Comparison of ENCODE assay signal across 19 cellular contexts in the genomic region with DNA sequence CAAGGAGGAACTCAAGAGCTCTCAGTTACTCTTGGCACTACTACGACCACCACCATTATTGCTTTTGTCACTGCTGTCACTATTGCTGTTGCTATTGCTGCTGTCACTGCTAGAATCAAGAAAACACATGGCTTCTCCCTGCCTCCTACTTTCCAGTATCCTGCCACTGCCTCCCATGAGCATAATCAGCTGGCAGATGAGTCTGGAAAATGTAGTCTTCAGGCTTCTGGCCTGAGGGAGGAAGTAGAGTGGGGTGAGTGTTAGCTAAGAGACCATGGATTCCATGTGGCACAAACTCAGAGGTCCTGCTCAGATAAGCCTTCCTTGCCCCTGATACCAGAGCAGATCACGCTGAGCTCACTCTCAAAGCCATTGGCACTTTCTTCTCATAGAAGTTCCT.
DNase-seq lines count a peak whose midpoint lies in the region; ATAC-seq, FAIRE-seq and TF ChIP-seq lines count a peak whose summit lies in the region.
"Had no signal": no experiment of that assay in that cellular context is flagged by ENCODE, and none has a peak within 500 bp of the region (broad histone marks: within the 10 kb centered on the region; RNA-seq: fewer than 3 reads in every experiment).

No MANE protein-coding gene starts in this region.

- POLR2A ChIA-PET in K562 (lab: Yijun Ruan, JAX): interaction anchor here (0.6 to 2.2 kb wide), 4 partner anchors 11 to 46 kb away, joined by 3 to 7 read pairs (median 3); no protein-coding TSS in a partner anchor

- no peaks in the 10 kb centered on the region for H3K36me3 ChIP-seq in K562 (ENCODE audit: control insufficient read depth, insufficient read depth, low read length)
- no peaks in the 10 kb centered on the region for H3K36me3 ChIP-seq in osteoblast (ENCODE audit: insufficient read depth, low read length)
- H3K36me3 ChIP-seq: BLaER1, SJCRH30 had no signal

- no peak for FAIRE-seq in K562 (lab: Jason Lieb, UNC)
- FAIRE-seq: GM18507 had no signal

- DNase-seq in MV-4-11 (lab: John Stamatoyannopoulos, UW): peak; percentile 24
- DNase-seq in K562 (ENCODE audit: extremely low read depth in 1 of 4, low spot score in 3 of 4): no peak
- DNase-seq in osteoblast (ENCODE audit: insufficient read length, low spot score, missing footprints): no peak
- DNase-seq in T-helper 2 cell: no peak
- no peak for DNase-seq in EL
- no peak for DNase-seq in stimulated activated CD4-positive, alpha-beta T cell treated with anti-CD3 and anti-CD28 coated beads, Interleukin-4, amount 100 ng/mL, for 4 hours
- no peak for DNase-seq in NCI-H2227 (lab: John Stamatoyannopoulos, UW; ENCODE audit: unreplicated experiment)
- DNase-seq: ACHN, DMS 273 treated with DMSO at 0.1 percent for 48 hours, GOT3, Karpas-422, NCI-H345, NCI-H526 treated with DMSO at 0.1 percent for 48 hours, SJCRH30, T-helper 1 cell had no signal

- peak overlapping the region; percentile 7; the same call in 1 of the 2 replicates for H3K27ac ChIP-seq in C4-2B
- H3K27ac ChIP-seq in K562 (ENCODE audit: extremely low read depth, low read depth, low read length): no peak overlapping the region
- peak overlapping the region; percentile 83 for H3K27ac ChIP-seq in osteoblast (ENCODE audit: low read depth, low read length)
- H3K27ac ChIP-seq: BLaER1, RWPE1, SJCRH30 had no signal

- ATAC-seq in K562: no peak

- in situ Hi-C loops in K562 (cut with MboI): no loop called here

- TF ChIP-seq EP300 in K562 (IDR thresholded peaks at IDR 0.05; ENCODE audit: low read length): no peak

- no peak overlapping the region for H3K9ac ChIP-seq in K562 (ENCODE audit: insufficient read depth in 1 of 2, low read depth in 2 of 2, low read length in 2 of 2)
- H3K9ac ChIP-seq: BLaER1 had no signal

- TF ChIP-seq RAD21 in K562 (CRISPR knock-in tag; conservative IDR thresholded peaks at IDR 0.05 in 1 of 2, IDR thresholded peaks at IDR 0.05 in 1 of 2): no peak

- H2AFZ ChIP-seq in K562 (ENCODE audit: low read depth, low read length) (no peak overlapping the region), osteoblast (ENCODE audit: low read length) (peak overlapping the region; percentile 45)

- CTCF ChIA-PET in K562 (lab: Yijun Ruan, JAX; ENCODE audit: low intra/inter-chr PET ratio): no interaction called here

- no TSS peak for BruUV-seq in K562 (replicated peaks; lab: Mats Ljungman, UMichigan)

- TF ChIP-seq POLR2A in K562 (conservative IDR thresholded peaks at IDR 0.05): no peak

- H3K27me3 ChIP-seq in K562 (ENCODE audit: control insufficient read depth in 2 of 2, insufficient read depth in 2 of 2, low read length in 2 of 2) (peaks cover 0 to 7% of the 10 kb centered on the region in 2 experiments; a peak in 2 of 5 replicates), osteoblast (ENCODE audit: insufficient read depth, low read length) (no peaks in the 10 kb centered on the region)
- H3K27me3 ChIP-seq: BLaER1, SJCRH30 had no signal

- no peak overlapping the region for H3K4me3 ChIP-seq in K562
- H3K4me3 ChIP-seq in osteoblast (ENCODE audit: insufficient read depth, low read length): no peak overlapping the region
- H3K4me3 ChIP-seq: BLaER1, SJCRH30 had no signal

- TF ChIP-seq CTCF in C4-2B (conservative IDR thresholded peaks at IDR 0.05) (no peak), K562 (IDR thresholded peaks at IDR 0.05 in 2 of 3, conservative IDR thresholded peaks at IDR 0.05 in 1 of 3; ENCODE audit: insufficient read depth in 2 of 3, low read depth in 1 of 3, low read length in 3 of 3) (no peak), osteoblast (IDR thresholded peaks at IDR 0.05; ENCODE audit: extremely low read depth, low read depth, low read length) (no peak)

- H3K9me1 ChIP-seq in K562 (ENCODE audit: control insufficient read depth, insufficient read depth, low read length): no peaks in the 10 kb centered on the region

- WGBS in K562 (ENCODE audit: insufficient coverage, low coverage, missing lambda C conversion rate): 15% methylated on average over 2 of the region's 2 CpGs

- H3K4me2 ChIP-seq in K562 (ENCODE audit: insufficient read depth, low read length) (no peak overlapping the region), osteoblast (ENCODE audit: insufficient read depth, low read length) (no peak overlapping the region)
- H3K4me2 ChIP-seq: BLaER1 had no signal

- no peaks in the 10 kb centered on the region for H3K9me3 ChIP-seq in K562 (replicated peaks; ENCODE audit: control insufficient read depth, insufficient read depth, low read depth, low read length)
- no peaks in the 10 kb centered on the region for H3K9me3 ChIP-seq in osteoblast (ENCODE audit: low read depth, low read length)
- H3K9me3 ChIP-seq: BLaER1, SJCRH30 had no signal

- H3K4me1 ChIP-seq in K562 (replicated peaks in 1 of 2; ENCODE audit: control insufficient read depth in 2 of 2, insufficient read depth in 2 of 2, low read length in 2 of 2): peaks cover 0 to 34% of the 10 kb centered on the region in 2 experiments; a peak in 3 of 5 replicates
- H3K4me1 ChIP-seq in osteoblast (ENCODE audit: insufficient read depth, low read length): peaks cover 49% of the 10 kb centered on the region

- intact Hi-C loops in K562 (cut with micrococcal nuclease): no loop called here

- H4K20me1 ChIP-seq in K562 (replicated peaks; ENCODE audit: control insufficient read depth, insufficient read depth, low read length) (no peaks in the 10 kb centered on the region), osteoblast (ENCODE audit: insufficient read depth, low read length) (no peaks in the 10 kb centered on the region)
- H4K20me1 ChIP-seq: BLaER1 had no signal

- H3K79me2 ChIP-seq in K562 (ENCODE audit: control insufficient read depth, insufficient read depth, low read length): no peaks in the 10 kb centered on the region
- H3K79me2 ChIP-seq in osteoblast (ENCODE audit: insufficient read depth, low read length): no peaks in the 10 kb centered on the region

TF ChIP-seq in K562, 482 proteins besides CTCF, POLR2A, EP300 and RAD21:
- TF ChIP-seq, protein P1, sequence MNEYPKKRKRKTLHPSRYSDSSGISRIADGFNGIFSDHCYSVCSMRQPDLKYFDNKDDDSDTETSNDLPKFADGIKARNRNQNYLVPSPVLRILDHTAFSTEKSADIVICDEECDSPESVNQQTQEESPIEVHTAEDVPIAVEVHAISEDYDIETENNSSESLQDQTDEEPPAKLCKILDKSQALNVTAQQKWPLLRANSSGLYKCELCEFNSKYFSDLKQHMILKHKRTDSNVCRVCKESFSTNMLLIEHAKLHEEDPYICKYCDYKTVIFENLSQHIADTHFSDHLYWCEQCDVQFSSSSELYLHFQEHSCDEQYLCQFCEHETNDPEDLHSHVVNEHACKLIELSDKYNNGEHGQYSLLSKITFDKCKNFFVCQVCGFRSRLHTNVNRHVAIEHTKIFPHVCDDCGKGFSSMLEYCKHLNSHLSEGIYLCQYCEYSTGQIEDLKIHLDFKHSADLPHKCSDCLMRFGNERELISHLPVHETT (CRISPR knock-in tag; conservative IDR thresholded peaks at IDR 0.05 in 1 of 2, IDR thresholded peaks at IDR 0.05 in 1 of 2): peak in 1 of 2 experiments; percentile 28; a peak in 1 of 4 replicates
- no peak for TF ChIP-seq PRMT5 (CRISPR knock-in tag; IDR thresholded peaks at IDR 0.05)
- TF ChIP-seq ZNF175 (CRISPR knock-in tag; IDR thresholded peaks at IDR 0.05; ENCODE audit: low read depth): 0 out of 2 replicates have a peak, but pooled peaks have one; percentile 10
- no peak for TF ChIP-seq NFE2 (IDR thresholded peaks at IDR 0.05; ENCODE audit: low read depth)
- no peak for TF ChIP-seq ZNF408 (CRISPR knock-in tag; IDR thresholded peaks at IDR 0.05; ENCODE audit: low read depth)
- TF ChIP-seq, protein P2, sequence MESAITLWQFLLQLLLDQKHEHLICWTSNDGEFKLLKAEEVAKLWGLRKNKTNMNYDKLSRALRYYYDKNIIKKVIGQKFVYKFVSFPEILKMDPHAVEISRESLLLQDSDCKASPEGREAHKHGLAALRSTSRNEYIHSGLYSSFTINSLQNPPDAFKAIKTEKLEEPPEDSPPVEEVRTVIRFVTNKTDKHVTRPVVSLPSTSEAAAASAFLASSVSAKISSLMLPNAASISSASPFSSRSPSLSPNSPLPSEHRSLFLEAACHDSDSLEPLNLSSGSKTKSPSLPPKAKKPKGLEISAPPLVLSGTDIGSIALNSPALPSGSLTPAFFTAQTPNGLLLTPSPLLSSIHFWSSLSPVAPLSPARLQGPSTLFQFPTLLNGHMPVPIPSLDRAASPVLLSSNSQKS (CRISPR knock-in tag; IDR thresholded peaks at IDR 0.05): no peak
- no peak for TF ChIP-seq ZNF134 (CRISPR knock-in tag; conservative IDR thresholded peaks at IDR 0.05)
- no peak for TF ChIP-seq IRF2 (CRISPR knock-in tag; IDR thresholded peaks at IDR 0.05)
